11 cellular contexts compared by ENCODE assay signal in genomic region chr19:42250249-42250665, GRCh38. TPM values are rescaled to one million over a fixed set of nuclear protein-coding genes. Genes with fewer than 3 reads are reported as not detected.
A peak's percentile ranks its signal among the peaks of the same experiment; 100 is the strongest.
DNase-seq lines count a peak whose midpoint lies in the region; ATAC-seq, FAIRE-seq and TF ChIP-seq lines count a peak whose summit lies in the region.
"Had no signal": no experiment of that assay in that cellular context is flagged by ENCODE, and none has a peak within 500 bp of the region (broad histone marks: within the 10 kb centered on the region; RNA-seq: fewer than 3 reads in every experiment).

No MANE protein-coding gene starts in this region.

- H3K36me3 Mint-ChIP-seq in stimulated activated naive CD8-positive, alpha-beta T cell treated with anti-CD3 and anti-CD28 coated beads, Interleukin-15, Interleukin-2, amounts not matched to agents 100 ng/mL and 50 ng/mL, for 24 hours (ENCODE audit: low read depth), result peaks cover 28% of the 10 kb centered on the region
- H3K36me3 Mint-ChIP-seq: naive B cell had no signal

- FAIRE-seq in H1 (lab: Jason Lieb, UNC), result no peak

- H3K4me1 ChIP-seq in H1 (replicated peaks in 1 of 4; ENCODE audit: control insufficient read depth in 3 of 4, insufficient read depth in 4 of 4, low read length in 3 of 4) (peaks cover 11 to 30% (median 22%) of the 10 kb centered on the region in 4 experiments), neutrophil (ENCODE audit: control insufficient read depth in 1 of 2, insufficient read depth in 1 of 2, low read depth in 1 of 2, low read length in 1 of 2) (peaks cover 24 to 34% of the 10 kb centered on the region in 2 experiments)

- 89% methylated on average over 15 of the region's 15 CpGs; no CpG with 5 or more reads in 1 of the 2 experiments for WGBS in H1 (ENCODE audit: extremely low coverage in 1 of 2, insufficient coverage in 1 of 2, insufficient read length in 1 of 2, insufficient replicate concordance in 2 of 2, low coverage in 1 of 2, low lambda C conversion rate in 2 of 2, missing lambda C conversion rate in 1 of 2), 2 experiments

- H3K4me3 Mint-ChIP-seq in stimulated activated naive CD8-positive, alpha-beta T cell treated with anti-CD3 and anti-CD28 coated beads, Interleukin-15, Interleukin-2, amounts not matched to agents 100 ng/mL and 50 ng/mL, for 24 hours, result peak overlapping the region; percentile 45

- H2AK5ac ChIP-seq in H1 (ENCODE audit: low read depth, low read length), result no peak overlapping the region; the same call in 1 of the 2 replicates

- H3K4me2 ChIP-seq in H1 (ENCODE audit: insufficient read depth in 1 of 2, low read depth in 2 of 2, low read length in 2 of 2), result no peak overlapping the region

- H4K91ac ChIP-seq in H1 (replicated peaks; ENCODE audit: insufficient read length, low read length), result no peak overlapping the region

- peaks cover 32% of the 10 kb centered on the region for H3K4me1 Mint-ChIP-seq in stimulated activated naive CD8-positive, alpha-beta T cell treated with anti-CD3 and anti-CD28 coated beads, Interleukin-15, Interleukin-2, amounts not matched to agents 100 ng/mL and 50 ng/mL, for 24 hours (ENCODE audit: low read depth)

- H4K5ac ChIP-seq in H1 (ENCODE audit: insufficient read length, low read depth, low read length), result no peak overlapping the region

- no peak for TF ChIP-seq EP300 in H1 (IDR thresholded peaks at IDR 0.05; ENCODE audit: borderline replicate concordance in 1 of 2, low read depth in 2 of 2, low read length in 2 of 2)

- no peak overlapping the region for H3K4me3 ChIP-seq in H1 (ENCODE audit: extremely low read depth in 1 of 4, insufficient read depth in 2 of 4, low read depth in 3 of 4, low read length in 4 of 4)
- H3K4me3 ChIP-seq in neutrophil (ENCODE audit: low read depth in 1 of 2, low read length in 1 of 2), result no peak overlapping the region

- 0 out of 2 replicates have a peak overlapping the region, but pooled peaks have one; percentile 49 for H2BK5ac ChIP-seq in H1 (ENCODE audit: low read depth, low read length)

- H3K36me3 ChIP-seq in H1 (ENCODE audit: control insufficient read depth in 2 of 4, insufficient read depth in 4 of 4, low read length in 3 of 4) (peaks cover 0 to 20% (median 4%) of the 10 kb centered on the region in 4 experiments; a peak in 4 of 8 replicates), neutrophil (peaks cover 22% of the 10 kb centered on the region)

- peaks cover 4 to 33% of the 10 kb centered on the region in 2 experiments; a peak in 3 of 4 replicates for H3K79me2 ChIP-seq in H1 (ENCODE audit: control insufficient read depth in 1 of 2, insufficient read depth in 2 of 2, low read length in 2 of 2)

- TF ChIP-seq POLR2A in H1 (IDR thresholded peaks at IDR 0.05; ENCODE audit: control extremely low read depth in 1 of 2, low read depth in 2 of 2, low read length in 2 of 2), result no peak

- H3K27me3 ChIP-seq in H1 (replicated peaks in 1 of 4; ENCODE audit: control insufficient read depth in 3 of 4, extremely low read depth in 1 of 4, insufficient read depth in 3 of 4, low read length in 3 of 4) (no peaks in the 10 kb centered on the region), neutrophil (peaks cover 5% of the 10 kb centered on the region)

- H3K23me2 ChIP-seq in H1 (ENCODE audit: low read depth, low read length), result peaks cover 7% of the 10 kb centered on the region; the same call in 1 of the 2 replicates

- H3K27me3 Mint-ChIP-seq in stimulated activated naive CD8-positive, alpha-beta T cell treated with anti-CD3 and anti-CD28 coated beads, Interleukin-15, Interleukin-2, amounts not matched to agents 100 ng/mL and 50 ng/mL, for 24 hours, result no peaks in the 10 kb centered on the region
- H3K27me3 Mint-ChIP-seq: naive B cell had no signal

- no peak overlapping the region for H3K23ac ChIP-seq in H1 (ENCODE audit: insufficient read length)

- peak overlapping the region; percentile 75 for H3K27ac Mint-ChIP-seq in stimulated activated naive CD8-positive, alpha-beta T cell treated with anti-CD3 and anti-CD28 coated beads, Interleukin-15, Interleukin-2, amounts not matched to agents 100 ng/mL and 50 ng/mL, for 24 hours

- POLR2A ChIA-PET in H1 (lab: Charles Lee; ENCODE audit: partially characterized antibody), result interaction anchor here (0.8 to 4.4 kb wide), 8 partner anchors 21 to 141 kb away, joined by 3 to 15 read pairs (median 4); partner anchors contain the start of genes PAFAH1B3, PRR19 and ZNF526

- no peak for TF ChIP-seq RAD21 in H1 (IDR thresholded peaks at IDR 0.05 in 1 of 2, conservative IDR thresholded peaks at IDR 0.05 in 1 of 2; ENCODE audit: low read depth in 2 of 2, low read length in 2 of 2)

- TF ChIP-seq CTCF in H1 (IDR thresholded peaks at IDR 0.05; ENCODE audit: control extremely low read depth in 1 of 3, insufficient read depth in 1 of 3, low read depth in 1 of 3, low read length in 3 of 3) (no peak), neutrophil (IDR thresholded peaks at IDR 0.05) (no peak)

- peak overlapping the region; percentile 15; the same call in 1 of the 2 replicates for H4K8ac ChIP-seq in H1 (ENCODE audit: extremely low read depth, insufficient read depth, low read length)

- no peak for DNase-seq in stimulated activated naive CD8-positive, alpha-beta T cell treated with anti-CD3 and anti-CD28 coated beads, Interleukin-15, Interleukin-2, amounts not matched to agents 100 U/mL and 50 U/mL, for 24 hours
- no peak for DNase-seq in H1 (ENCODE audit: low read depth in 1 of 2, low spot score in 2 of 2)
- no peak for DNase-seq in SIG-M5 treated with dmso at 0.1 percent for 504 hours (lab: John Stamatoyannopoulos, UW; ENCODE audit: unreplicated experiment)
- no peak for DNase-seq in MV-4-11 (lab: John Stamatoyannopoulos, UW)
- DNase-seq in GF-D8 (lab: John Stamatoyannopoulos, UW), result no peak
- DNase-seq: Calu3; naive B cell; NK-92 treated with Interleukin-12 subunit alpha and Interleukin-12 subunit beta, amount 100 ng/mL, for 24 hours had no signal

- no peak overlapping the region for H3K14ac ChIP-seq in H1 (ENCODE audit: insufficient read length)

- no peak overlapping the region for H2BK15ac ChIP-seq in H1 (ENCODE audit: low read length)

- H3K9ac ChIP-seq in H1 (replicated peaks in 1 of 4; ENCODE audit: extremely low read depth in 1 of 4, low read depth in 3 of 4, low read length in 3 of 4), result no peak overlapping the region

- H3K56ac ChIP-seq in H1 (replicated peaks; ENCODE audit: insufficient read length, low read depth, low read length), result no peak overlapping the region

- no peaks in the 10 kb centered on the region for H3K9me3 Mint-ChIP-seq in stimulated activated naive CD8-positive, alpha-beta T cell treated with anti-CD3 and anti-CD28 coated beads, Interleukin-15, Interleukin-2, amounts not matched to agents 100 ng/mL and 50 ng/mL, for 24 hours
- H3K9me3 Mint-ChIP-seq: naive B cell had no signal

- no peak overlapping the region for H3K18ac ChIP-seq in H1 (ENCODE audit: extremely low read depth, low read length)

- peaks cover 6 to 19% of the 10 kb centered on the region in 2 experiments for H4K20me1 ChIP-seq in H1 (replicated peaks in 1 of 2; ENCODE audit: control insufficient read depth in 1 of 2, insufficient read depth in 2 of 2, low read length in 2 of 2)

- CTCF ChIA-PET in H1 (lab: Charles Lee; ENCODE audit: partially characterized antibody), result interaction anchor here (0.6 to 11.8 kb wide), 11 partner anchors 9 to 697 kb away, joined by 3 to 260 read pairs (median 4); partner anchors contain the start of gene ERF

- H2BK12ac ChIP-seq in H1 (ENCODE audit: low read depth, low read length), result no peak overlapping the region

- H3K9me3 ChIP-seq in H1 (ENCODE audit: insufficient read depth in 2 of 2, low read depth in 1 of 2, low read length in 1 of 2) (no peaks in the 10 kb centered on the region), neutrophil (no peaks in the 10 kb centered on the region)

- H3K4ac ChIP-seq in H1 (replicated peaks; ENCODE audit: insufficient read length, low read depth, low read length), result no peak overlapping the region

- no peak overlapping the region for H2AFZ ChIP-seq in H1 (ENCODE audit: low read length)

- ATAC-seq in stimulated activated naive CD8-positive, alpha-beta T cell treated with anti-CD3 and anti-CD28 coated beads, Interleukin-15, Interleukin-2, amounts not matched to agents 100 U/mL and 50 U/mL, for 24 hours, result no peak
- ATAC-seq in GM19351 (IDR thresholded peaks at IDR 0.05; ENCODE audit: unreplicated experiment), result no peak

- H3K27ac ChIP-seq in H1 (ENCODE audit: low read depth, low read length) (no peak overlapping the region), neutrophil (peak overlapping the region; percentile 7)

- H2BK20ac ChIP-seq in H1 (ENCODE audit: low read length), result no peak overlapping the region

- peaks cover 15% of the 10 kb centered on the region for H3K79me1 ChIP-seq in H1 (ENCODE audit: low read depth, low read length)

- no peak overlapping the region for H2BK120ac ChIP-seq in H1 (replicated peaks; ENCODE audit: low read depth, low read length)

RNA-seq across cellular contexts. Expression of gene ERF, which starts 4.7 kb away (rescaled TPM):
- total RNA-seq in H1 (2021; fragmentation: NEBNext Ultra II Directional; extraction: Animal tissue kit (Norgen Biotek cat#: 25700)), result 62.7 and 73.9 TPM in 2 replicates
- 43.7 and 67.6 TPM in 2 replicates for polyA plus RNA-seq in H1 (2011; rRNA removed)
- 45.9 TPM for polyA plus RNA-seq in H1 (2011; cell fraction: cytosol; rRNA removed)
- polyA plus RNA-seq in H1 (2011; cell fraction: nucleus; rRNA removed), result 144 TPM
- polyA plus RNA-seq in H1 (2012, experiment 1 of 2), result 39.2 to 53.3 TPM (median 50.3 TPM) in 4 replicates
- 34.9 TPM for polyA plus RNA-seq in H1 (2012, experiment 2 of 2)
- 40.5 TPM for polyA plus RNA-seq in H1 (2013, experiment 1 of 2)
- polyA plus RNA-seq in H1 (2013, experiment 2 of 2), result 40.3 TPM
- polyA minus RNA-seq in H1 (2011; rRNA and poly(A)+ RNA removed), result 20.2 and 23.3 TPM in 2 replicates
- polyA minus RNA-seq in H1 (2011; cell fraction: cytosol; rRNA and poly(A)+ RNA removed), result 39.0 TPM
- 34.2 TPM for polyA minus RNA-seq in H1 (2011; cell fraction: nucleus; rRNA and poly(A)+ RNA removed)

RNA-seq across cellular contexts. Expression of gene GSK3A, which starts 7.9 kb away (rescaled TPM):
- 54.9 and 55.3 TPM in 2 replicates for total RNA-seq in H1 (2021; fragmentation: NEBNext Ultra II Directional; extraction: Animal tissue kit (Norgen Biotek cat#: 25700))
- polyA plus RNA-seq in H1 (2011; rRNA removed), result 84.0 and 89.0 TPM in 2 replicates
- polyA plus RNA-seq in H1 (2011; cell fraction: cytosol; rRNA removed), result 50.8 TPM
- 64.5 TPM for polyA plus RNA-seq in H1 (2011; cell fraction: nucleus; rRNA removed)
- polyA plus RNA-seq in H1 (2012, experiment 1 of 2), result 47.7 to 66.9 TPM (median 65.1 TPM) in 4 replicates
- polyA plus RNA-seq in H1 (2012, experiment 2 of 2), result 72.4 TPM
- 70.7 TPM for polyA plus RNA-seq in H1 (2013, experiment 1 of 2)
- polyA plus RNA-seq in H1 (2013, experiment 2 of 2), result 64.0 TPM
- 33.0 and 46.2 TPM in 2 replicates for polyA minus RNA-seq in H1 (2011; rRNA and poly(A)+ RNA removed)
- 23.0 TPM for polyA minus RNA-seq in H1 (2011; cell fraction: cytosol; rRNA and poly(A)+ RNA removed)
- polyA minus RNA-seq in H1 (2011; cell fraction: nucleus; rRNA and poly(A)+ RNA removed), result 13.5 TPM

RNA-seq across cellular contexts. Expression of gene CIC, which starts 18.8 kb away (rescaled TPM):
- 43.6 and 48.4 TPM in 2 replicates for total RNA-seq in H1 (2021; fragmentation: NEBNext Ultra II Directional; extraction: Animal tissue kit (Norgen Biotek cat#: 25700))
- polyA plus RNA-seq in H1 (2011; rRNA removed), result 13.2 and 23.1 TPM in 2 replicates
- 12.9 TPM for polyA plus RNA-seq in H1 (2011; cell fraction: cytosol; rRNA removed)
- polyA plus RNA-seq in H1 (2011; cell fraction: nucleus; rRNA removed), result 85.4 TPM
- polyA plus RNA-seq in H1 (2012, experiment 1 of 2), result 26.5 to 45.2 TPM (median 39.7 TPM) in 4 replicates
- polyA plus RNA-seq in H1 (2012, experiment 2 of 2), result 24.2 TPM
- polyA plus RNA-seq in H1 (2013, experiment 1 of 2), result 28.3 TPM
- polyA plus RNA-seq in H1 (2013, experiment 2 of 2), result 27.0 TPM
- 3.7 and 5.1 TPM in 2 replicates for polyA minus RNA-seq in H1 (2011; rRNA and poly(A)+ RNA removed)
- 18.2 TPM for polyA minus RNA-seq in H1 (2011; cell fraction: cytosol; rRNA and poly(A)+ RNA removed)
- polyA minus RNA-seq in H1 (2011; cell fraction: nucleus; rRNA and poly(A)+ RNA removed), result 17.1 TPM

RNA-seq across cellular contexts. Expression of gene ZNF526, which starts 30.1 kb away (rescaled TPM):
- 13.5 and 14.1 TPM in 2 replicates for total RNA-seq in H1 (2021; fragmentation: NEBNext Ultra II Directional; extraction: Animal tissue kit (Norgen Biotek cat#: 25700))
- 8.4 and 10.0 TPM in 2 replicates for polyA plus RNA-seq in H1 (2011; rRNA removed)
- 5.9 TPM for polyA plus RNA-seq in H1 (2011; cell fraction: cytosol; rRNA removed)
- 8.1 TPM for polyA plus RNA-seq in H1 (2011; cell fraction: nucleus; rRNA removed)
- 8.9 to 13.4 TPM (median 11.7 TPM) in 4 replicates for polyA plus RNA-seq in H1 (2012, experiment 1 of 2)
- 12.1 TPM for polyA plus RNA-seq in H1 (2012, experiment 2 of 2)
- polyA plus RNA-seq in H1 (2013, experiment 1 of 2), result 5.9 TPM
- polyA plus RNA-seq in H1 (2013, experiment 2 of 2), result 5.6 TPM
- polyA minus RNA-seq in H1 (2011; rRNA and poly(A)+ RNA removed), result 17.3 and 18.5 TPM in 2 replicates
- 9.7 TPM for polyA minus RNA-seq in H1 (2011; cell fraction: cytosol; rRNA and poly(A)+ RNA removed)
- 13.3 TPM for polyA minus RNA-seq in H1 (2011; cell fraction: nucleus; rRNA and poly(A)+ RNA removed)

RNA-seq across cellular contexts. Expression of gene DEDD2, which starts 32.8 kb away (rescaled TPM):
- total RNA-seq in H1 (2021; fragmentation: NEBNext Ultra II Directional; extraction: Animal tissue kit (Norgen Biotek cat#: 25700)), result 32.6 and 37.8 TPM in 2 replicates
- polyA plus RNA-seq in H1 (2011; rRNA removed), result 65.0 and 74.3 TPM in 2 replicates
- 64.5 TPM for polyA plus RNA-seq in H1 (2011; cell fraction: cytosol; rRNA removed)
- polyA plus RNA-seq in H1 (2011; cell fraction: nucleus; rRNA removed), result 52.0 TPM
- 29.1 to 44.2 TPM (median 37.3 TPM) in 4 replicates for polyA plus RNA-seq in H1 (2012, experiment 1 of 2)
- polyA plus RNA-seq in H1 (2012, experiment 2 of 2), result 36.5 TPM
- 20.7 TPM for polyA plus RNA-seq in H1 (2013, experiment 1 of 2)
- polyA plus RNA-seq in H1 (2013, experiment 2 of 2), result 22.1 TPM
- 22.7 and 27.2 TPM in 2 replicates for polyA minus RNA-seq in H1 (2011; rRNA and poly(A)+ RNA removed)
- polyA minus RNA-seq in H1 (2011; cell fraction: cytosol; rRNA and poly(A)+ RNA removed), result 19.7 TPM
- polyA minus RNA-seq in H1 (2011; cell fraction: nucleus; rRNA and poly(A)+ RNA removed), result 20.2 TPM
